ENCODE assay signal across 8 cellular contexts in the genomic region with DNA sequence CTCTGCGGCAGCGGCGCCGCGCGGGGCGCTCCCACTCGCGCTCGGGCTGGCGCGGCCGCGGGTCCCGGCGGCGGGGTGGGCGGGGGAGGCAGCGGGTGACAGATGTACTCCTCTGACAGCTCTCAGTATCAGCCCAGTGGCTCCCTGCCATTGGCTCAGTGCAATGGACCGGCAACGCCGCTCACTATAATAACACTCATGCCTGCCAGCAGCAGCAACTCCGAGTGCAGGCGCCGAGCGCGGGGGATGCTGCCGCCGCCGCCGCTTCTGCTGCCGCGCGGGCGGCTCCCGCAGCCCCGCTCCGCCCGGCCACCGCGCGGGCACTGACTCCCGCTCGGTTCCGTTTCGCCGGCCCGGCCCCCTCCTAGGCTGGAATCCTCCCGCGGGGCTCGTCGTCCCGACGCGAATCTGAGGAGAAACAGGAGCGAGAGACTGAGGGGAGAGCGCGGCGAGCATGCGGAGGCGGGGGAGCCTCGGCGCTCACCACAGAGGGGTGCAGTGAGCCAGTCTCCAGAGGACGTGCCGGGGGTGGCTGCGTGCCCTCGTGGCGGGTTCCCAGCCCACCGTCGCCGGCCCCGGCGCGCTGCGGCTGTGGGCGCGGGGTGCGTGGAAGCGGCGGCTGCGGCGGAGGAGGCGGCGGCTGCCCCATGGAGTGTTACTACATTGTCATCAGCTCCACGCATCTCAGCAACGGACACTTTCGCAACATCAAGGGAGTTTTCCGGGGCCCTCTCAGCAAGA. TPM values are rescaled to one million over a fixed set of nuclear protein-coding genes. Genes with fewer than 3 reads are reported as not detected.
DNase-seq lines count a peak whose midpoint lies in the region; ATAC-seq, FAIRE-seq and TF ChIP-seq lines count a peak whose summit lies in the region.

A gene (plus strand): TSS at position 217 of the 741 bp plus-strand sequence. CDS start 431 bp downstream, at position 648.

- peak; percentile 76 for ATAC-seq in HG02763 (IDR thresholded peaks at IDR 0.05; ENCODE audit: unreplicated experiment)

- peak within 1 kb of the TSS; percentile 81 for H3K4me3 Mint-ChIP-seq in mesothelial cell of epicardium

- intact Hi-C loops in thyroid gland (cut with DNase I): no loop called here

- no peaks in the 10 kb centered on the region for H3K9me3 Mint-ChIP-seq in mesothelial cell of epicardium

- no peak within 1 kb of the TSS for H3K27ac ChIP-seq in thyroid gland

- peak within 1 kb of the TSS; percentile 88 for H3K27ac Mint-ChIP-seq in mesothelial cell of epicardium

- H3K4me3 ChIP-seq in AG10803 (ENCODE audit: low read length): peak within 1 kb of the TSS; percentile 61
- H3K4me3 ChIP-seq in thyroid gland (replicated peaks in 1 of 3): peak within 1 kb of the TSS in 2 of 3 donors; percentile 16 to 32

- TF ChIP-seq POLR2A in erythroblast (IDR thresholded peaks at IDR 0.05; ENCODE audit: low read length) (no peak), thyroid gland (IDR thresholded peaks at IDR 0.05) (peak in 1 of 2 donors; percentile 68)

- FAIRE-seq in GM18507 (lab: Jason Lieb, UNC): no peak

- H3K36me3 Mint-ChIP-seq in mesothelial cell of epicardium: no peaks in the 10 kb centered on the region

- H3K36me3 ChIP-seq in thyroid gland: no peaks in the 10 kb centered on the region

- DNase-seq in AG10803 (ENCODE audit: low read depth) (peak; percentile 16), GM18507 (ENCODE audit: extremely low spot score, insufficient read length, low read depth) (peak; percentile 32), NCI-H1694 (lab: John Stamatoyannopoulos, UW) (peak; percentile 87), UCSD-AML1 (lab: John Stamatoyannopoulos, UW; ENCODE audit: unreplicated experiment) (peak; percentile 47), erythroblast (lab: John Stamatoyannopoulos, UW) (peak; percentile 76 to 79), mesothelial cell of epicardium (ENCODE audit: low spot score in 2 of 2, unreplicated experiment in 2 of 2) (peak; percentile 26 to 65), thyroid gland (peak; percentile 76 to 77)

- no peaks in the 10 kb centered on the region for H3K27me3 ChIP-seq in thyroid gland

- H3K9me3 ChIP-seq in thyroid gland: no peaks in the 10 kb centered on the region

- H3K27me3 Mint-ChIP-seq in mesothelial cell of epicardium (ENCODE audit: low read depth): peaks cover 53% of the 10 kb centered on the region

- peaks cover 0 to 11% of the 10 kb centered on the region in 2 donors for H3K4me1 ChIP-seq in thyroid gland

- peaks cover 27% of the 10 kb centered on the region for H3K4me1 Mint-ChIP-seq in mesothelial cell of epicardium

- WGBS in thyroid gland, 2 donors: 1 to 2% methylated on average over 18 to 39 of the region's 88 CpGs

- TF ChIP-seq CTCF in AG10803 (conservative IDR thresholded peaks at IDR 0.05; ENCODE audit: low read length) (no peak), mesothelial cell of epicardium (IDR thresholded peaks at IDR 0.05; ENCODE audit: unreplicated experiment) (no peak), thyroid gland (IDR thresholded peaks at IDR 0.05) (no peak)

RNA-seq across cellular contexts. Expression of the gene that starts here (rescaled TPM):
- total RNA-seq in mesothelial cell of epicardium (2.7 to 2.8 TPM (median 2.7 TPM) in 3 replicates), thyroid gland (1 to 10 TPM in 1 of 4 donors, under 1 TPM in 1, not detected in 2; 0.49 to 1.2 TPM)

Comparison
In these comparisons a context has a peak if more than half of its experiments do, and no peak if none do; other contexts are left out.
1. DNase-seq: peak in every context shown above with its lines; median percentile 87 in NCI-H1694; 78 in erythroblast; 76 in thyroid gland; 47 in UCSD-AML1; 46 in mesothelial cell of epicardium; 32 in GM18507; 16 in AG10803.